In the genomic region with DNA sequence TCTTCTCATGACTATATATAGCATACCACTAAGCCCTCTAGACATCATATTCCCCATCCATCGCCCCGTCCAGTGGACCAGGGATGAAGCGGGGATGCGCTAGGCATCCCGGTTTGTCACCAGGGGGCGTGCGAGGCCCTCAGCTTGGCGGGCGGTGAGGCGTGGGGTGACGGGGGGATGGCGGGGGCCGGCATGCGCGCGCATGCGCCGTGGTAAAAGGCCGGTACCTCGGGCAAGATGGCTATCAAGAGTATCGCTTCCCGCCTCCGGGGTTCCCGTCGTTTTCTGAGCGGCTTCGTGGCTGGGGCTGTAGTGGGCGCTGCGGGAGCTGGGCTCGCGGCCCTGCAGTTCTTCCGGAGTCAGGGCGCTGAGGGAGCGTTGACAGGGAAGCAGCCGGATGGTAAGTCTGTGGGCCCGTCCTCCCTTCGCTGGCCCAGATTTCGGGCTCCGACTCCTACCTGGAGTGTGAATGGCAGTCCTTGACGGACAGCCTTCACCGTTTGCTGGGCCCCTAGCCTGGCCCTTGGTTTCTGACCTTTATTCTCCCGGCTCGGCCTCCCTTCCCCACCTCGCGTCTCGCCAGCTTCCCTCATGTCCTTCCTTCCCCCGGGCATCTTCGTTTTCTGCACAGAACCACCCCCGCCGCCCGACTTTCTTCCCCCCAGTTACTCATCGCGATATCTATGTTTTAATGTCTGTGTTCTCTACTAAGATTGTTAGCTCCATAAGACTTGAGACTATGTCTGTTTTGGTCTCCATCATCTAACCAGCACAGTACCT, we compare ENCODE assay signal across 8 cellular contexts. TPM values are rescaled to one million over a fixed set of nuclear protein-coding genes. Genes with fewer than 3 reads are reported as not detected.
A peak's percentile ranks its signal among the peaks of the same experiment; 100 is the strongest.
DNase-seq lines count a peak whose midpoint lies in the region; ATAC-seq and TF ChIP-seq lines count a peak whose summit lies in the region.

A gene with protein sequence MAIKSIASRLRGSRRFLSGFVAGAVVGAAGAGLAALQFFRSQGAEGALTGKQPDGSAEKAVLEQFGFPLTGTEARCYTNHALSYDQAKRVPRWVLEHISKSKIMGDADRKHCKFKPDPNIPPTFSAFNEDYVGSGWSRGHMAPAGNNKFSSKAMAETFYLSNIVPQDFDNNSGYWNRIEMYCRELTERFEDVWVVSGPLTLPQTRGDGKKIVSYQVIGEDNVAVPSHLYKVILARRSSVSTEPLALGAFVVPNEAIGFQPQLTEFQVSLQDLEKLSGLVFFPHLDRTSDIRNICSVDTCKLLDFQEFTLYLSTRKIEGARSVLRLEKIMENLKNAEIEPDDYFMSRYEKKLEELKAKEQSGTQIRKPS (plus strand): TSS at position 210 of the 780 bp plus-strand sequence. CDS start 28 bp downstream, at position 238.

- BruUV-seq in IMR-90 (replicated peaks; lab: Mats Ljungman, UMichigan) = TSS peak; percentile 44

- dilution Hi-C loops in IMR-90 (cut with HindIII; ENCODE audit: low sequenced_read_pairs, unreplicated experiment) = loop anchor here (25.0 kb wide), 1 partner anchor 134 kb away; no protein-coding TSS in a partner anchor

- H3K27me3 ChIP-seq in IMR-90 (ENCODE audit: control insufficient read depth, insufficient read depth, low read length) = no peaks in the 10 kb centered on the region
- no peaks in the 10 kb centered on the region for H3K27me3 ChIP-seq in OCI-LY3 (ENCODE audit: low read depth, low read length)

- 0 out of 2 replicates have a peak, but pooled peaks cover 5% of the 10 kb centered on the region for H3K9me1 ChIP-seq in IMR-90 (ENCODE audit: insufficient read depth, low read length)

- DNase-seq in DMS114 treated with DMSO at 0.1 percent for 48 hours (lab: John Stamatoyannopoulos, UW; ENCODE audit: unreplicated experiment) = peak; percentile 77
- DNase-seq in IMR-90 = peak; percentile 89
- peak; percentile 98 for DNase-seq in activated CD8-positive, alpha-beta memory T cell treated with anti-CD3 and anti-CD28 coated beads, Interleukin-2, amount 50 U/mL, for 48 hours
- DNase-seq in epidermal melanocyte (ENCODE audit: insufficient read length, low spot score) = peak; percentile 91
- DNase-seq in middle frontal gyrus (ENCODE audit: extremely low spot score, low spot score) = peak; percentile 75
- peak; percentile 94 to 95 for DNase-seq in stimulated activated CD8-positive, alpha-beta memory T cell treated with anti-CD3 and anti-CD28 coated beads, Interleukin-2, amount 100 ng/mL, for 48 hours (ENCODE audit: low read depth in 2 of 2)

- H3K36me3 ChIP-seq in IMR-90 (ENCODE audit: control insufficient read depth, insufficient read depth, low read length) (peaks cover 4% of the 10 kb centered on the region), OCI-LY3 (replicated peaks; ENCODE audit: low read depth, low read length) (peaks cover 20% of the 10 kb centered on the region)

- H2BK20ac ChIP-seq in IMR-90 (ENCODE audit: low read depth, low read length) = no peak within 1 kb of the TSS

- H3K4me3 ChIP-seq in IMR-90 (ENCODE audit: insufficient read depth, low read depth, low read length) (peak within 1 kb of the TSS; percentile 91), OCI-LY3 (ENCODE audit: low read length) (peak within 1 kb of the TSS; percentile 88)

- peak; percentile 90 for ATAC-seq in GM21526 (IDR thresholded peaks at IDR 0.05; ENCODE audit: low FRiP score, unreplicated experiment)
- peak; percentile 85 for ATAC-seq in IMR-90 (ENCODE audit: low read depth)

- peaks cover 11% of the 10 kb centered on the region for H3K4me1 ChIP-seq in IMR-90 (ENCODE audit: control insufficient read depth, insufficient read depth, low read length)
- H3K4me1 ChIP-seq in OCI-LY3 (ENCODE audit: low read length) = peaks cover 20% of the 10 kb centered on the region

- peaks cover 13 to 25% of the 10 kb centered on the region in 2 experiments; a peak in 3 of 4 replicates for H3K79me1 ChIP-seq in IMR-90 (ENCODE audit: low read depth in 1 of 2, low read length in 2 of 2)

- H3K79me2 ChIP-seq in OCI-LY3 (ENCODE audit: low read length) = peaks cover 13% of the 10 kb centered on the region

- H2AK9ac ChIP-seq in IMR-90 (replicated peaks; ENCODE audit: low read depth, low read length, poor library complexity) = peak within 1 kb of the TSS; percentile 83

- H2BK15ac ChIP-seq in IMR-90 (ENCODE audit: low read depth, low read length) = peak within 1 kb of the TSS; percentile 29; the same call in 1 of the 3 replicates

- TF ChIP-seq RAD21 in IMR-90 (IDR thresholded peaks at IDR 0.05; ENCODE audit: low read length) = peak; percentile 68

- in situ Hi-C loops in IMR-90 (cut with MboI; ENCODE audit: low sequenced_read_pairs) = no loop called here

- peak within 1 kb of the TSS; percentile 48; the same call in 1 of the 2 replicates for H2BK120ac ChIP-seq in IMR-90 (ENCODE audit: low read depth, low read length)

- H3K23ac ChIP-seq in IMR-90 (ENCODE audit: low read depth, low read length) = peak within 1 kb of the TSS; percentile 69

- H2AK5ac ChIP-seq in IMR-90 (ENCODE audit: low read depth, low read length) = peak within 1 kb of the TSS; percentile 35; the same call in 1 of the 2 replicates

- peak; percentile 84 for TF ChIP-seq CTCF in IMR-90 (conservative IDR thresholded peaks at IDR 0.05; ENCODE audit: low read depth, low read length)
- TF ChIP-seq CTCF in OCI-LY3 (IDR thresholded peaks at IDR 0.05; ENCODE audit: low read depth, low read length) = peak; percentile 91

- CTCF ChIA-PET in IMR-90 (lab: Yijun Ruan, JAX) = interaction anchor here (0.6 to 2.1 kb wide), 15 partner anchors 13 to 688 kb away, joined by 3 to 10 read pairs (median 3); no protein-coding TSS in a partner anchor

- POLR2A ChIA-PET in IMR-90 (lab: Charles Lee; ENCODE audit: unreplicated experiment) = interaction anchor here (0.6 kb wide), 2 partner anchors 9 to 498 kb away, joined by 3 to 14 read pairs; no protein-coding TSS in a partner anchor

- H3K56ac ChIP-seq in IMR-90 (ENCODE audit: extremely low read depth, insufficient read depth, low read length) = peak within 1 kb of the TSS; percentile 70

- H2BK5ac ChIP-seq in IMR-90 (ENCODE audit: low read depth, low read length, poor library complexity, severe bottlenecking) = peak within 1 kb of the TSS; percentile 67

- peak within 1 kb of the TSS; percentile 75 to 93 for H4K8ac ChIP-seq in IMR-90 (ENCODE audit: low read depth in 2 of 2, low read length in 2 of 2)

- peak within 1 kb of the TSS; percentile 82 for H3K9ac ChIP-seq in IMR-90 (ENCODE audit: low read depth, low read length)
- peak within 1 kb of the TSS; percentile 85 for H3K9ac ChIP-seq in OCI-LY3 (ENCODE audit: low read length)

- peak within 1 kb of the TSS; percentile 69 for H3K14ac ChIP-seq in IMR-90 (replicated peaks; ENCODE audit: low read depth, low read length)

- peak within 1 kb of the TSS; percentile 71; the same call in 1 of the 2 replicates for H4K91ac ChIP-seq in IMR-90 (ENCODE audit: insufficient read depth, low read depth, low read length)

- H3K27ac ChIP-seq in IMR-90 (ENCODE audit: insufficient read depth, low read length) (peak within 1 kb of the TSS; percentile 91), OCI-LY3 (ENCODE audit: low read length) (peak within 1 kb of the TSS; percentile 49)

- H4K5ac ChIP-seq in IMR-90 (ENCODE audit: low read depth, low read length) = peak within 1 kb of the TSS; percentile 65

- H2AFZ ChIP-seq in IMR-90 (replicated peaks; ENCODE audit: low read length, poor library complexity) (peak within 1 kb of the TSS; percentile 97), OCI-LY3 (ENCODE audit: low read depth, low read length) (peak within 1 kb of the TSS; percentile 55)

- H3K9me3 ChIP-seq in IMR-90 (ENCODE audit: control insufficient read depth, insufficient read depth, low read length) (no peaks in the 10 kb centered on the region), OCI-LY3 (ENCODE audit: insufficient read depth, low read length) (no peaks in the 10 kb centered on the region)

- peak within 1 kb of the TSS; percentile 88 for H3K4me2 ChIP-seq in IMR-90 (ENCODE audit: low read depth, low read length)
- peak within 1 kb of the TSS; percentile 77 for H3K4me2 ChIP-seq in OCI-LY3 (ENCODE audit: low read length)

- H3K4ac ChIP-seq in IMR-90 (ENCODE audit: low read depth, low read length) = peak within 1 kb of the TSS; percentile 70

- 0% methylated on average over 29 of the region's 53 CpGs; no CpG with 5 or more reads in 1 of the 2 experiments for WGBS in IMR-90 (ENCODE audit: extremely low coverage in 2 of 2, insufficient read length in 1 of 2), 2 experiments

- peak within 1 kb of the TSS; percentile 31; the same call in 1 of the 2 replicates for H3K18ac ChIP-seq in IMR-90 (ENCODE audit: low read depth, low read length)

- intact Hi-C loops in IMR-90 (cut with micrococcal nuclease) = loop anchor here (1.0 to 10.0 kb wide), 3 partner anchors 159 to 508 kb away; no protein-coding TSS in a partner anchor

- H4K20me1 ChIP-seq in IMR-90 (ENCODE audit: insufficient read depth, low read length) = no peaks in the 10 kb centered on the region
- no peaks in the 10 kb centered on the region for H4K20me1 ChIP-seq in OCI-LY3 (ENCODE audit: insufficient read depth, low read length)

- TF ChIP-seq POLR2A in IMR-90 (IDR thresholded peaks at IDR 0.05; ENCODE audit: low read depth, low read length) = 0 out of 2 replicates have a peak, but pooled peaks have one; percentile 20

TF ChIP-seq in IMR-90, 13 proteins besides CTCF, POLR2A, EP300 and RAD21 (continues in another document):
- peak; percentile 60 for TF ChIP-seq RCOR1 (IDR thresholded peaks at IDR 0.05; ENCODE audit: insufficient replicate concordance, low read length)
- peak; percentile 64 for TF ChIP-seq SMC3 (IDR thresholded peaks at IDR 0.05; ENCODE audit: low read depth, low read length)
- TF ChIP-seq NFE2L2 (IDR thresholded peaks at IDR 0.05; ENCODE audit: low read depth, low read length) = no peak
- TF ChIP-seq RFX5 (IDR thresholded peaks at IDR 0.05; ENCODE audit: low read depth, low read length) = no peak
- peak; percentile 48; the same call in 1 of the 2 replicates for TF ChIP-seq MXI1 (IDR thresholded peaks at IDR 0.05; ENCODE audit: borderline replicate concordance, low read depth, low read length)
- TF ChIP-seq FOS (IDR thresholded peaks at IDR 0.05; ENCODE audit: low read depth, low read length) = no peak
- TF ChIP-seq, protein P1, sequence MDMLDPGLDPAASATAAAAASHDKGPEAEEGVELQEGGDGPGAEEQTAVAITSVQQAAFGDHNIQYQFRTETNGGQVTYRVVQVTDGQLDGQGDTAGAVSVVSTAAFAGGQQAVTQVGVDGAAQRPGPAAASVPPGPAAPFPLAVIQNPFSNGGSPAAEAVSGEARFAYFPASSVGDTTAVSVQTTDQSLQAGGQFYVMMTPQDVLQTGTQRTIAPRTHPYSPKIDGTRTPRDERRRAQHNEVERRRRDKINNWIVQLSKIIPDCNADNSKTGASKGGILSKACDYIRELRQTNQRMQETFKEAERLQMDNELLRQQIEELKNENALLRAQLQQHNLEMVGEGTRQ (IDR thresholded peaks at IDR 0.05; ENCODE audit: low read depth, low read length) = no peak
- no peak for TF ChIP-seq MAFK (IDR thresholded peaks at IDR 0.05; ENCODE audit: low read depth, low read length)
- peak; percentile 30; the same call in 1 of the 2 replicates for TF ChIP-seq BHLHE40 (IDR thresholded peaks at IDR 0.05; ENCODE audit: low read depth, low read length)

RNA-seq across cellular contexts. Expression of the gene that starts here (rescaled TPM):
- 10.2 and 12.8 TPM in 2 replicates for total RNA-seq in IMR-90 (2012; rRNA removed)
- 12.1 and 15.0 TPM in 2 replicates for polyA plus RNA-seq in IMR-90 (2012; rRNA removed)
- polyA plus RNA-seq in IMR-90 (2012; cell fraction: cytosol; rRNA removed) = 2.5 and 6.0 TPM in 2 replicates
- 7.5 and 53.5 TPM in 2 replicates for polyA plus RNA-seq in IMR-90 (2012; cell fraction: nucleus; rRNA removed; ENCODE audit: low replicate concordance)

Comparison
In these comparisons a context has a peak if more than half of its experiments do, and no peak if none do; other contexts are left out.
1. Peak in every context shown above with its lines: DNase-seq, ATAC-seq, H3K4me3 ChIP-seq and H3K27ac ChIP-seq.